19 cellular contexts compared by ENCODE assay signal in the genomic region with DNA sequence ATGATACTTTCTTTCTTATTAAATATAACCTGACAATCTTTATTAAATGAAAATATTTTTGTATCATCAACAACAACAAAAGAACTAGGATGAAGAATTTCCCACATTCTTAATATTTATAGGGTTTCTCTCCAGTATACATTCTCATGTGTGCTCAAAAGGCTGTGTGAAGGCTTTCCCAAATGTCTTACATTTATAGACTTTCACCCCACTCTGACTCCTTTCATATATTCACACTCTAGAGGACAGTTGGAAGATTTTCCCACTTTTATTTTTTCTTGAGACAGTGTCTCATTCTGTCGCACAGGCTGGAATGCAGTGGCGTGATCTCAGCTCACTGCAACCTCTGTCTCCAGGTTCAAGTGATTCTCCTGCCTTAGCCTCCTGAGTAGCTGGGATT.
"Had no signal": no experiment of that assay in that cellular context is flagged by ENCODE, and none has a peak within 500 bp of the region (broad histone marks: within the 10 kb centered on the region; RNA-seq: fewer than 3 reads in every experiment).

No MANE protein-coding gene starts in this region.

- H3K27me3 ChIP-seq: gastroesophageal sphincter, heart left ventricle had no signal

- H3K27ac Mint-ChIP-seq: activated CD4-positive, alpha-beta T cell treated with anti-CD3 and anti-CD28 coated beads, Interleukin-2, amount 10 ng/mL, durations not matched to agents 24 days and 14 days; activated CD8-positive, alpha-beta T cell treated with anti-CD3 and anti-CD28 coated beads, Interleukin-2, amount 10 ng/mL, durations not matched to agents 7 days and 5 days; brain; nephron; T-helper 1 cell treated with Interleukin-12 subunit alpha and Interleukin-12 subunit beta and Interleukin-4 antibody, amounts not matched to agents 30 μg/mL and 1 μg/mL, for 36 hours; type B pancreatic cell had no signal

- H3K4me1 Mint-ChIP-seq: activated CD4-positive, alpha-beta T cell treated with anti-CD3 and anti-CD28 coated beads, Interleukin-2, amount 10 ng/mL, durations not matched to agents 24 days and 14 days; brain; nephron had no signal

- DNase-seq: activated CD4-positive, alpha-beta T cell treated with anti-CD3 and anti-CD28 coated beads, Interleukin-2, amount 10 ng/mL, durations not matched to agents 24 days and 14 days; activated CD8-positive, alpha-beta T cell treated with anti-CD3 and anti-CD28 coated beads, Interleukin-2, amount 10 ng/mL, durations not matched to agents 7 days and 5 days; activated naive CD4-positive, alpha-beta T cell treated with anti-CD3 and anti-CD28 coated beads for 36 hours; activated T-cell treated with anti-CD3 and anti-CD28 coated beads, Interleukin-2, amount 50 U/mL, for 4 hours; anterior cingulate cortex; central memory CD4-positive, alpha-beta T cell; heart left ventricle; mesendoderm; nucleus accumbens; posterior cingulate gyrus; retina; stimulated activated CD4-positive, alpha-beta T cell treated with anti-CD3 and anti-CD28 coated beads, Interleukin-2, amount 100 ng/mL, for 24 hours; stimulated activated naive CD8-positive, alpha-beta T cell treated with anti-CD3 and anti-CD28 coated beads, Interleukin-15, Interleukin-2, amounts not matched to agents 100 U/mL and 50 U/mL, for 24 hours had no signal

- H3K4me3 Mint-ChIP-seq: activated CD4-positive, alpha-beta T cell treated with anti-CD3 and anti-CD28 coated beads, Interleukin-2, amount 10 ng/mL, durations not matched to agents 24 days and 14 days; activated CD8-positive, alpha-beta T cell treated with anti-CD3 and anti-CD28 coated beads, Interleukin-2, amount 10 ng/mL, durations not matched to agents 7 days and 5 days; activated naive CD4-positive, alpha-beta T cell treated with anti-CD3 and anti-CD28 coated beads for 36 hours; activated T-cell treated with anti-CD3 and anti-CD28 coated beads, Interleukin-2, amount 50 U/mL, for 4 hours; brain; nephron; T-helper 1 cell treated with Interleukin-12 subunit alpha and Interleukin-12 subunit beta and Interleukin-4 antibody, amounts not matched to agents 30 μg/mL and 1 μg/mL, for 36 hours; type B pancreatic cell had no signal

- H3K27ac ChIP-seq: gastroesophageal sphincter, heart left ventricle had no signal

- H3K4me1 ChIP-seq: gastroesophageal sphincter, heart left ventricle had no signal

- ATAC-seq: activated CD8-positive, alpha-beta T cell treated with anti-CD3 and anti-CD28 coated beads, Interleukin-2, amount 10 ng/mL, durations not matched to agents 7 days and 5 days; activated T-cell treated with anti-CD3 and anti-CD28 coated beads, Interleukin-2, amount 50 U/mL, for 4 hours; esophagus mucosa; gastroesophageal sphincter; heart left ventricle; stimulated activated naive CD8-positive, alpha-beta T cell treated with anti-CD3 and anti-CD28 coated beads, Interleukin-15, Interleukin-2, amounts not matched to agents 100 U/mL and 50 U/mL, for 24 hours had no signal

- H3K27me3 Mint-ChIP-seq: activated CD4-positive, alpha-beta T cell treated with anti-CD3 and anti-CD28 coated beads, Interleukin-2, amount 10 ng/mL, durations not matched to agents 24 days and 14 days; type B pancreatic cell had no signal

- H3K4me3 ChIP-seq: gastroesophageal sphincter, heart left ventricle had no signal
